In genomic region chrX:137051978-137052640, GRCh38 we compare ENCODE assay signal across 8 cellular contexts. TPM values are rescaled to one million over a fixed set of nuclear protein-coding genes. Genes with fewer than 3 reads are reported as not detected.
DNase-seq lines count a peak whose midpoint lies in the region; ATAC-seq and TF ChIP-seq lines count a peak whose summit lies in the region.

No MANE protein-coding gene starts in this region.

- ATAC-seq in GM21360 (IDR thresholded peaks at IDR 0.05; ENCODE audit: unreplicated experiment) (peak; percentile 96), gastroesophageal sphincter (peak; percentile 83), omental fat pad (ENCODE audit: low FRiP score) (peak; percentile 90)
- ATAC-seq in activated T-helper 17 cell treated with anti-CD3 and anti-CD28 coated beads, Interleukin-2, amount 50 U/mL, for 72 hours (replicated peaks) = peak; percentile 93

- BruUV-seq in Caco-2 (replicated peaks; lab: Mats Ljungman, UMichigan) = no TSS peak

- peak; percentile 81 to 82 for TF ChIP-seq CTCF in Caco-2 (IDR thresholded peaks at IDR 0.05; ENCODE audit: insufficient read depth in 1 of 2, low read depth in 1 of 2, low read length in 1 of 2, severe bottlenecking in 1 of 2, unreplicated experiment in 1 of 2)
- peak; percentile 14 to 74 (median 54) for TF ChIP-seq CTCF in Peyer's patch (IDR thresholded peaks at IDR 0.05)
- TF ChIP-seq CTCF in gastroesophageal sphincter (IDR thresholded peaks at IDR 0.05) = peak; percentile 44 to 87 (median 50)
- TF ChIP-seq CTCF in omental fat pad (IDR thresholded peaks at IDR 0.05) = no peak

- POLR2A ChIA-PET in Caco-2 (lab: Charles Lee) = no interaction called here

- H3K36me3 Mint-ChIP-seq in Caco-2 (ENCODE audit: insufficient read depth, unreplicated experiment) = no peaks in the 10 kb centered on the region
- H3K36me3 Mint-ChIP-seq in activated T-helper 17 cell treated with anti-CD3 and anti-CD28 coated beads, Interleukin-2, amount 50 U/mL, for 72 hours (ENCODE audit: low read depth) = no peaks in the 10 kb centered on the region

- H3K36me3 ChIP-seq in Caco-2 (ENCODE audit: control insufficient read depth, insufficient read depth, low read length) (no peaks in the 10 kb centered on the region), Peyer's patch (no peaks in the 10 kb centered on the region), gastroesophageal sphincter (no peaks in the 10 kb centered on the region)

- H3K4me1 ChIP-seq in Caco-2 = no peaks in the 10 kb centered on the region
- no peaks in the 10 kb centered on the region for H3K4me1 ChIP-seq in Peyer's patch
- H3K4me1 ChIP-seq in gastroesophageal sphincter = peaks cover 0 to 15% (median 0%) of the 10 kb centered on the region in 3 donors

- intact Hi-C loops in Caco-2 (cut with micrococcal nuclease; ENCODE audit: unreplicated experiment) = loop anchor here (1.0 kb wide), 1 partner anchor 97 kb away; no protein-coding TSS in a partner anchor

- H3K9me3 Mint-ChIP-seq in Caco-2 (ENCODE audit: unreplicated experiment) = no peaks in the 10 kb centered on the region
- H3K9me3 Mint-ChIP-seq in activated T-helper 17 cell treated with anti-CD3 and anti-CD28 coated beads, Interleukin-2, amount 50 U/mL, for 72 hours = no peaks in the 10 kb centered on the region

- no CpG with 5 or more reads among the region's 37 CpGs for WGBS in gastroesophageal sphincter (ENCODE audit: low coverage in 1 of 2), 2 donors

- H3K27me3 ChIP-seq in Caco-2 (replicated peaks; ENCODE audit: control insufficient read depth, insufficient read depth, low read length) (no peaks in the 10 kb centered on the region), Peyer's patch (no peaks in the 10 kb centered on the region), gastroesophageal sphincter (no peaks in the 10 kb centered on the region)

- H3K4me3 Mint-ChIP-seq in Caco-2 (ENCODE audit: unreplicated experiment) = peak overlapping the region; percentile 64
- H3K4me3 Mint-ChIP-seq in activated T-helper 17 cell treated with anti-CD3 and anti-CD28 coated beads, Interleukin-2, amount 50 U/mL, for 72 hours = peak overlapping the region; percentile 83

- H3K27ac ChIP-seq in Peyer's patch (no peak overlapping the region), gastroesophageal sphincter (no peak overlapping the region)

- TF ChIP-seq EP300 in gastroesophageal sphincter (IDR thresholded peaks at IDR 0.05) = no peak

- no peak for TF ChIP-seq POLR2A in Peyer's patch (IDR thresholded peaks at IDR 0.05)
- TF ChIP-seq POLR2A in gastroesophageal sphincter (IDR thresholded peaks at IDR 0.05) = no peak

- no peaks in the 10 kb centered on the region for H3K9me3 ChIP-seq in Caco-2
- no peaks in the 10 kb centered on the region for H3K9me3 ChIP-seq in Peyer's patch
- H3K9me3 ChIP-seq in gastroesophageal sphincter = no peaks in the 10 kb centered on the region

- peaks cover 17% of the 10 kb centered on the region for H3K27me3 Mint-ChIP-seq in Caco-2 (ENCODE audit: insufficient read depth, unreplicated experiment)
- H3K27me3 Mint-ChIP-seq in activated T-helper 17 cell treated with anti-CD3 and anti-CD28 coated beads, Interleukin-2, amount 50 U/mL, for 72 hours = peaks cover 15% of the 10 kb centered on the region

- CTCF ChIA-PET in Caco-2 (lab: Charles Lee) = interaction anchor here (1.0 kb wide), 2 partner anchors 98 to 127 kb away, joined by 3 to 5 read pairs; no protein-coding TSS in a partner anchor

- H3K27ac Mint-ChIP-seq in Caco-2 (ENCODE audit: unreplicated experiment) = no peak overlapping the region
- peak overlapping the region; percentile 67 for H3K27ac Mint-ChIP-seq in activated T-helper 17 cell treated with anti-CD3 and anti-CD28 coated beads, Interleukin-2, amount 50 U/mL, for 72 hours

- DNase-seq in Caco-2 (peak; percentile 50 to 70), HT-29 (ENCODE audit: low spot score) (peak; percentile 53), Peyer's patch (peak; percentile 37 to 77 (median 60)), omental fat pad (ENCODE audit: low spot score) (no peak), superior temporal gyrus (ENCODE audit: extremely low spot score) (peak; percentile 28)

- no peaks in the 10 kb centered on the region for H3K4me1 Mint-ChIP-seq in Caco-2 (ENCODE audit: low read depth, unreplicated experiment)
- H3K4me1 Mint-ChIP-seq in activated T-helper 17 cell treated with anti-CD3 and anti-CD28 coated beads, Interleukin-2, amount 50 U/mL, for 72 hours = no peaks in the 10 kb centered on the region

- 0 out of 2 replicates have a peak overlapping the region, but pooled peaks have one; percentile 6 for H3K4me3 ChIP-seq in Caco-2 (ENCODE audit: low read depth, low read length)
- peak overlapping the region; percentile 21 to 45 (median 40) for H3K4me3 ChIP-seq in Peyer's patch
- peak overlapping the region; percentile 10 to 47 for H3K4me3 ChIP-seq in gastroesophageal sphincter

RNA-seq across cellular contexts. Expression of gene GPR101, which starts 18.3 kb away (rescaled TPM):
- total RNA-seq in Caco-2 (2022) (not detected in 2 replicates), Peyer's patch (not detected), gastroesophageal sphincter (not detected), omental fat pad (not detected)
- not detected in 2 replicates for total RNA-seq in HT-29 (2014; rRNA removed; shearing (Covaris generic))
- total RNA-seq in activated T-helper 17 cell treated with anti-CD3 and anti-CD28 coated beads, Interleukin-2, amount 50 U/mL, for 72 hours = not detected

Comparison
In these comparisons a context has a peak if more than half of its experiments do, and no peak if none do; other contexts are left out.
1. CTCF ChIP-seq: peak in Caco-2 (2 of 2), Peyer's patch (6 of 6) and gastroesophageal sphincter (4 of 4); none in omental fat pad (0 of 3).
2. Peak in every context shown above with its lines, with median percentiles within 50 percentile points of each other: H3K4me3 ChIP-seq and ATAC-seq.